ENCODE assay signal across 20 cellular contexts in the genomic region with DNA sequence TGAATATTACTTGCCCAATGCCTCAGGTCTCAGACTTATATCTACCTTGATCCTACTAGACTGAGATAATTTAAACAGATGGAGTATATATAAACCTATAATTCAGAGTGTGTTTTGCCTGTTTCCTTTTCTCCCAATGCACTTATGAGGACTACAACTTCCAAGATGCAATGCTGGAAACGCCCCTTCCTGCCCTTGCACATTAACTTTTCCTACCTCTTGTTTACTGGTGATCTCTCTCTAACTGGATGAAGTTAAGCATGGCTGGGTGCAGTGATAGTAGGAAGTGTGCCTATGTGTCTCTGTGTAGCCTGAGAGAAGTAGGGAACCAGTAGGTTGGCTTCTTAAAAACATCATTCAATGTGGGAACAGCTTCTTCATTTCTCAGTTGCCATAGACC.
DNase-seq lines count a peak whose midpoint lies in the region; ATAC-seq, FAIRE-seq and TF ChIP-seq lines count a peak whose summit lies in the region.
"Had no signal": no experiment of that assay in that cellular context is flagged by ENCODE, and none has a peak within 500 bp of the region (broad histone marks: within the 10 kb centered on the region; RNA-seq: fewer than 3 reads in every experiment).

No MANE protein-coding gene starts in this region.

- H3K27me3 ChIP-seq in Karpas-422 (ENCODE audit: low read length) (no peaks in the 10 kb centered on the region), astrocyte (ENCODE audit: insufficient read depth, low read length) (no peaks in the 10 kb centered on the region), osteoblast (ENCODE audit: insufficient read depth, low read length) (no peaks in the 10 kb centered on the region), thyroid gland (no peaks in the 10 kb centered on the region)
- H3K27me3 ChIP-seq: adrenal gland, tibial nerve had no signal

- H2AFZ ChIP-seq in Karpas-422 (ENCODE audit: low read length): peak overlapping the region; percentile 16; the same call in 1 of the 2 replicates
- peak overlapping the region; percentile 36 for H2AFZ ChIP-seq in astrocyte (ENCODE audit: low read depth, low read length)
- H2AFZ ChIP-seq in osteoblast (ENCODE audit: low read length): peak overlapping the region; percentile 20

- no peaks in the 10 kb centered on the region for H3K4me1 Mint-ChIP-seq in astrocyte (ENCODE audit: low read depth, unreplicated experiment)
- no peaks in the 10 kb centered on the region for H3K4me1 Mint-ChIP-seq in Calu3 (ENCODE audit: low read depth, unreplicated experiment)
- H3K4me1 Mint-ChIP-seq: stimulated activated effector memory CD8-positive, alpha-beta T cell treated with anti-CD3 and anti-CD28 coated beads, Interleukin-12 subunit alpha, Interleukin-12 subunit beta, amount 100 ng/mL, for 72 hours had no signal

- no peaks in the 10 kb centered on the region for H3K79me2 ChIP-seq in Karpas-422 (ENCODE audit: low read length)
- H3K79me2 ChIP-seq in astrocyte (ENCODE audit: insufficient read depth, low read length): no peaks in the 10 kb centered on the region
- no peaks in the 10 kb centered on the region for H3K79me2 ChIP-seq in osteoblast (ENCODE audit: insufficient read depth, low read length)

- H3K36me3 Mint-ChIP-seq in astrocyte (ENCODE audit: low read depth, unreplicated experiment) (no peaks in the 10 kb centered on the region), Calu3 (ENCODE audit: insufficient read depth, unreplicated experiment) (no peaks in the 10 kb centered on the region)
- H3K36me3 Mint-ChIP-seq: stimulated activated effector memory CD8-positive, alpha-beta T cell treated with anti-CD3 and anti-CD28 coated beads, Interleukin-12 subunit alpha, Interleukin-12 subunit beta, amount 100 ng/mL, for 72 hours had no signal

- no TSS peak for BruUV-seq in Calu3 (replicated peaks; lab: Mats Ljungman, UMichigan)

- FAIRE-seq in astrocyte (lab: Jason Lieb, UNC): no peak
- FAIRE-seq: A549, frontal cortex had no signal

- no peaks in the 10 kb centered on the region for H3K27me3 Mint-ChIP-seq in astrocyte (ENCODE audit: low read depth, unreplicated experiment)
- no peaks in the 10 kb centered on the region for H3K27me3 Mint-ChIP-seq in Calu3 (ENCODE audit: unreplicated experiment)

- H3K4me3 Mint-ChIP-seq in astrocyte (ENCODE audit: unreplicated experiment) (no peak overlapping the region), Calu3 (ENCODE audit: low read depth, unreplicated experiment) (no peak overlapping the region)
- H3K4me3 Mint-ChIP-seq: stimulated activated effector memory CD8-positive, alpha-beta T cell treated with anti-CD3 and anti-CD28 coated beads, Interleukin-12 subunit alpha, Interleukin-12 subunit beta, amount 100 ng/mL, for 72 hours had no signal

- H3K9me3 Mint-ChIP-seq in astrocyte (ENCODE audit: unreplicated experiment) (no peaks in the 10 kb centered on the region), Calu3 (ENCODE audit: low read depth, unreplicated experiment) (no peaks in the 10 kb centered on the region)
- H3K9me3 Mint-ChIP-seq: stimulated activated effector memory CD8-positive, alpha-beta T cell treated with anti-CD3 and anti-CD28 coated beads, Interleukin-12 subunit alpha, Interleukin-12 subunit beta, amount 100 ng/mL, for 72 hours had no signal

- TF ChIP-seq CTCF in astrocyte (IDR thresholded peaks at IDR 0.05; ENCODE audit: insufficient read depth, low read depth, low read length): no peak
- TF ChIP-seq CTCF in osteoblast (IDR thresholded peaks at IDR 0.05; ENCODE audit: extremely low read depth, low read depth, low read length): no peak
- TF ChIP-seq CTCF in thyroid gland (IDR thresholded peaks at IDR 0.05): no peak
- TF ChIP-seq CTCF in Calu3 (IDR thresholded peaks at IDR 0.05; ENCODE audit: unreplicated experiment): no peak

- H3K4me2 ChIP-seq in Karpas-422 (ENCODE audit: low read depth, low read length, poor library complexity, severe bottlenecking) (no peak overlapping the region), astrocyte (ENCODE audit: low read length) (no peak overlapping the region), osteoblast (ENCODE audit: insufficient read depth, low read length) (no peak overlapping the region)
- H3K4me2 ChIP-seq: A549 had no signal

- H3K9ac ChIP-seq in Karpas-422 (ENCODE audit: low read length) (no peak overlapping the region), astrocyte (ENCODE audit: low read length) (no peak overlapping the region)

- no peaks in the 10 kb centered on the region for H3K36me3 ChIP-seq in Karpas-422 (ENCODE audit: insufficient read depth, low read length)
- H3K36me3 ChIP-seq in astrocyte (ENCODE audit: insufficient read depth, low read length): no peaks in the 10 kb centered on the region
- H3K36me3 ChIP-seq in osteoblast (ENCODE audit: insufficient read depth, low read length): peaks cover 30% of the 10 kb centered on the region
- no peaks in the 10 kb centered on the region for H3K36me3 ChIP-seq in thyroid gland
- H3K36me3 ChIP-seq: adrenal gland had no signal

- no peaks in the 10 kb centered on the region for H3K9me2 ChIP-seq in Karpas-422 (replicated peaks; ENCODE audit: insufficient read depth, low read length)

- no peak for TF ChIP-seq POLR2A in thyroid gland (IDR thresholded peaks at IDR 0.05)

- H3K27ac Mint-ChIP-seq in astrocyte (ENCODE audit: unreplicated experiment) (no peak overlapping the region), Calu3 (ENCODE audit: unreplicated experiment) (no peak overlapping the region)
- H3K27ac Mint-ChIP-seq: stimulated activated effector memory CD8-positive, alpha-beta T cell treated with anti-CD3 and anti-CD28 coated beads, Interleukin-12 subunit alpha, Interleukin-12 subunit beta, amount 100 ng/mL, for 72 hours had no signal

- H4K20me1 ChIP-seq in Karpas-422 (ENCODE audit: insufficient read depth, low read depth, low read length): no peaks in the 10 kb centered on the region
- no peaks in the 10 kb centered on the region for H4K20me1 ChIP-seq in astrocyte (ENCODE audit: insufficient read depth, low read length)
- H4K20me1 ChIP-seq in osteoblast (ENCODE audit: insufficient read depth, low read length): no peaks in the 10 kb centered on the region

- H3K27ac ChIP-seq in Karpas-422 (ENCODE audit: low read length) (no peak overlapping the region), astrocyte (ENCODE audit: low read depth, low read length) (no peak overlapping the region), osteoblast (ENCODE audit: low read depth, low read length) (no peak overlapping the region), thyroid gland (no peak overlapping the region)
- H3K27ac ChIP-seq: A549, adrenal gland, C4-2B, tibial nerve had no signal

- H3K9me3 ChIP-seq in Karpas-422 (ENCODE audit: low read length) (no peaks in the 10 kb centered on the region), astrocyte (ENCODE audit: insufficient read depth, low read depth, low read length) (no peaks in the 10 kb centered on the region), osteoblast (ENCODE audit: low read depth, low read length) (no peaks in the 10 kb centered on the region), thyroid gland (no peaks in the 10 kb centered on the region)
- H3K9me3 ChIP-seq: A549, adrenal gland, tibial nerve had no signal

- DNase-seq in NCI-H82 (lab: John Stamatoyannopoulos, UW) (peak; percentile 17), NCI-H82 treated with DMSO at 0.1 percent for 48 hours (lab: John Stamatoyannopoulos, UW; ENCODE audit: unreplicated experiment) (no peak), Karpas-422 (no peak), astrocyte (ENCODE audit: low read depth) (no peak), osteoblast (ENCODE audit: insufficient read length, low spot score, missing footprints) (no peak), thyroid gland (no peak), Calu3 (no peak)
- DNase-seq: activated CD4-positive, alpha-beta T cell treated with anti-CD3 and anti-CD28 coated beads for 48 hours; activated effector memory CD4-positive, alpha-beta T cell treated with Interleukin-2 at 50 U/mL for 16 hours; adrenal gland; NCI-H1092; NCI-H69; nucleus accumbens had no signal

- H3K4me1 ChIP-seq in Karpas-422 (ENCODE audit: low read length) (no peaks in the 10 kb centered on the region), astrocyte (ENCODE audit: insufficient read depth, low read length) (no peaks in the 10 kb centered on the region), osteoblast (ENCODE audit: insufficient read depth, low read length) (no peaks in the 10 kb centered on the region), thyroid gland (no peaks in the 10 kb centered on the region)
- H3K4me1 ChIP-seq: A549, adrenal gland, tibial nerve had no signal

- 92 to 96% methylated on average over 1 of the region's 1 CpG for WGBS in thyroid gland, 2 donors

- no peak for ATAC-seq in HG02588 (IDR thresholded peaks at IDR 0.05; ENCODE audit: unreplicated experiment)
- ATAC-seq: A549; Panc1; stimulated activated effector memory CD8-positive, alpha-beta T cell treated with anti-CD3 and anti-CD28 coated beads, Interleukin-12 subunit alpha, Interleukin-12 subunit beta, amount 100 ng/mL, for 72 hours had no signal

- H3K4me3 ChIP-seq in Karpas-422 (ENCODE audit: low read length): no peak overlapping the region
- no peak overlapping the region for H3K4me3 ChIP-seq in astrocyte (ENCODE audit: insufficient read depth, low read depth, low read length)
- H3K4me3 ChIP-seq in osteoblast (ENCODE audit: insufficient read depth, low read length): no peak overlapping the region
- no peak overlapping the region for H3K4me3 ChIP-seq in thyroid gland (replicated peaks in 1 of 3)
- H3K4me3 ChIP-seq: A549, adrenal gland, tibial nerve had no signal

- intact Hi-C loops in thyroid gland (cut with DNase I): no loop called here
- intact Hi-C loops in Calu3 (cut with micrococcal nuclease; ENCODE audit: unreplicated experiment): no loop called here

- CTCF ChIA-PET in Calu3 (lab: Charles Lee): no interaction called here
